ENCODE assay signal across 28 cellular contexts in genomic region chr2:119059940-119060339, GRCh38.
"Had no signal": no experiment of that assay in that cellular context is flagged by ENCODE, and none has a peak within 500 bp of the region (broad histone marks: within the 10 kb centered on the region; RNA-seq: fewer than 3 reads in every experiment).

No MANE protein-coding gene starts in this region.

- DNase-seq: activated B cell treated with CpG ODN at 0.5 μM for 24 hours; activated CD4-positive, alpha-beta memory T cell treated with anti-CD3 and anti-CD28 coated beads for 36 hours; activated CD4-positive, alpha-beta T cell treated with anti-CD3 and anti-CD28 coated beads for 4 hours; activated CD4-positive, alpha-beta T cell treated with anti-CD3 and anti-CD28 coated beads, Interleukin-2, amount 10 ng/mL, durations not matched to agents 24 days and 14 days; activated CD4-positive, alpha-beta T cell treated with anti-CD3 and anti-CD28 coated beads, Interleukin-2, amount 50 U/mL, for 1 hour; activated CD4-positive, alpha-beta T cell treated with anti-CD3 and anti-CD28 coated beads, Interleukin-2, amount 50 U/mL, for 4 hours; activated CD4-positive, CD25-positive, alpha-beta regulatory T cell treated with anti-CD3 and anti-CD28 coated beads, Interleukin-2, amount 50 U/mL, for 72 hours; activated CD8-positive, alpha-beta memory T cell treated with anti-CD3 and anti-CD28 coated beads, Interleukin-2, amount 50 U/mL, for 4 hours; activated CD8-positive, alpha-beta T cell treated with anti-CD3 and anti-CD28 coated beads for 36 hours; activated effector memory CD4-positive, alpha-beta T cell treated with anti-CD3 and anti-CD28 coated beads, Interleukin-2, amount 50 U/mL, for 16 hours; activated gamma-delta T cell treated with Interleukin-2 at 50 U/mL for 16 hours; activated naive CD4-positive, alpha-beta T cell; activated naive CD4-positive, alpha-beta T cell treated with anti-CD3 and anti-CD28 coated beads for 36 hours; activated naive CD4-positive, alpha-beta T cell treated with anti-CD3 and anti-CD28 coated beads, Interleukin-2, amount 50 U/mL, for 16 hours; activated naive CD8-positive, alpha-beta T cell treated with anti-CD3 and anti-CD28 coated beads for 36 hours; activated T-cell treated with anti-CD3 and anti-CD28 coated beads for 4 hours; activated T-cell treated with anti-CD3 and anti-CD28 coated beads, Interleukin-2, amount 50 U/mL, for 1 hour; activated T-cell treated with anti-CD3 and anti-CD28 coated beads, Interleukin-2, amount 50 U/mL, for 4 hours; activated T-cell treated with anti-CD3 and anti-CD28 coated beads, Interleukin-2, amount 50 U/mL, for 72 hours; adrenal gland; amniotic stem cell; caudate nucleus; cerebellar nuclear complex; T-helper 1 cell; T-helper 2 cell; T-helper 9 cell had no signal

- ATAC-seq: activated CD8-positive, alpha-beta T cell treated with anti-CD3 and anti-CD28 coated beads for 36 hours; activated naive CD4-positive, alpha-beta T cell treated with anti-CD3 and anti-CD28 coated beads, Interleukin-2, amount 50 U/mL, for 72 hours; activated T-cell treated with anti-CD3 and anti-CD28 coated beads, Interleukin-2, amount 50 U/mL, for 4 hours; activated T-cell treated with anti-CD3 and anti-CD28 coated beads, Interleukin-2, amount 50 U/mL, for 72 hours; activated T-helper 17 cell treated with anti-CD3 and anti-CD28 coated beads, Interleukin-2, amount 50 U/mL, for 72 hours had no signal
